Comparison of ENCODE assay signal across 8 cellular contexts in the genomic region with DNA sequence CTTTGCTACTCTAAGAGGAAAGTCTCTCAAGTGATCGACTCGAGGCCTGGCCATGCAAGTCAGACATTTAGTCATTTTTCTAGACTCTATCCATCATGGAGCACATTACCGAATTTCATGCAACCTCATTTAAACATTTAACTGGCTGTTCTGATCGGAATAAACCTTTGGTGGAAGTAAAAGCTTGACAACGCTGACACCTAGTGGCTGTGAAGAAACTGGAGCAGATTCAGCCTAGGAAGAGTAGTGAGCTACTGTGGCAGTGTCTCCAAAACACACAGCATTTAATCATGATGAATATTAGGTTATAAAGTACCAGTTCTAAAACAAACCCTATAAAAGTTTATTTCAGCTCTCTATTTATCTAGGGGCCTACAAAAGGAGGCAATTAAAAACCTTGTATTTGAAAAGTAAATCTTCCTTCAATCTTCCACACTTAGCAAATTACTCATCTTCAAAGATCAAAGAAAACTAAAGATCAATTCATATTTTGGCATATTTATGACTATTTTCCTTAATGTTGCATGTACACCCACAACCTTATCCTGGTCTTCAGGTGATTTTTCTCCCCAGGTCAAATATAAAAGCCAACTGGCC.
DNase-seq lines count a peak whose midpoint lies in the region; ATAC-seq and TF ChIP-seq lines count a peak whose summit lies in the region.

No MANE protein-coding gene starts in this region.

- no peaks in the 10 kb centered on the region for H3K27me3 Mint-ChIP-seq in activated naive CD4-positive, alpha-beta T cell treated with anti-CD3 and anti-CD28 coated beads, Interleukin-2, amount 10 ng/mL, durations not matched to agents 7 days and 5 days

- H3K27ac ChIP-seq in cardiac muscle cell = peak overlapping the region; percentile 29

- TF ChIP-seq CTCF in cardiac muscle cell (IDR thresholded peaks at IDR 0.05; ENCODE audit: low read depth, low read length) = peak; percentile 86

- no peak overlapping the region for H3K4me3 ChIP-seq in cardiac muscle cell

- H3K36me3 Mint-ChIP-seq in activated naive CD4-positive, alpha-beta T cell treated with anti-CD3 and anti-CD28 coated beads, Interleukin-2, amount 10 ng/mL, durations not matched to agents 7 days and 5 days = no peaks in the 10 kb centered on the region

- no peaks in the 10 kb centered on the region for H3K9me3 Mint-ChIP-seq in activated naive CD4-positive, alpha-beta T cell treated with anti-CD3 and anti-CD28 coated beads, Interleukin-2, amount 10 ng/mL, durations not matched to agents 7 days and 5 days

- no peaks in the 10 kb centered on the region for H3K9me3 ChIP-seq in cardiac muscle cell (ENCODE audit: low read depth)

- ATAC-seq in GM18873 (IDR thresholded peaks at IDR 0.05; ENCODE audit: low FRiP score, unreplicated experiment) (peak; percentile 53), HG03103 (IDR thresholded peaks at IDR 0.05; ENCODE audit: low read depth, unreplicated experiment) (peak; percentile 88)

- no peaks in the 10 kb centered on the region for H3K36me3 ChIP-seq in cardiac muscle cell

- no peaks in the 10 kb centered on the region for H3K27me3 ChIP-seq in cardiac muscle cell

- DNase-seq in DMS 273 treated with DMSO at 0.1 percent for 48 hours (lab: John Stamatoyannopoulos, UW) (peak; percentile 46), NCI-H748 treated with DMSO at 0.1 percent for 48 hours (lab: John Stamatoyannopoulos, UW) (peak; percentile 46), cardiac muscle cell (ENCODE audit: low read depth in 1 of 2, low spot score in 1 of 2) (peak; percentile 67 to 70), putamen (ENCODE audit: low spot score) (peak; percentile 82)
- DNase-seq in activated naive CD4-positive, alpha-beta T cell treated with anti-CD3 and anti-CD28 coated beads, Interleukin-2, amount 10 ng/mL, durations not matched to agents 7 days and 5 days = peak; percentile 49
- DNase-seq in activated CD4-positive, CD25-positive, alpha-beta regulatory T cell (lab: John Stamatoyannopoulos, UW) = no peak

- H3K4me1 ChIP-seq in cardiac muscle cell (ENCODE audit: low read depth) = peaks cover 15% of the 10 kb centered on the region

- no peak overlapping the region for H3K27ac Mint-ChIP-seq in activated naive CD4-positive, alpha-beta T cell treated with anti-CD3 and anti-CD28 coated beads, Interleukin-2, amount 10 ng/mL, durations not matched to agents 7 days and 5 days

- CTCF ChIA-PET in activated naive CD4-positive, alpha-beta T cell treated with anti-CD3 and anti-CD28 coated beads, Interleukin-2, amount 10 ng/mL, durations not matched to agents 7 days and 5 days (lab: Charles Lee) = interaction anchor here (0.7 to 5.3 kb wide), 7 partner anchors 25 to 594 kb away, joined by 3 to 27 read pairs (median 3); no protein-coding TSS in a partner anchor

- no peak overlapping the region for H3K4me3 Mint-ChIP-seq in activated naive CD4-positive, alpha-beta T cell treated with anti-CD3 and anti-CD28 coated beads, Interleukin-2, amount 10 ng/mL, durations not matched to agents 7 days and 5 days

- H3K4me1 Mint-ChIP-seq in activated naive CD4-positive, alpha-beta T cell treated with anti-CD3 and anti-CD28 coated beads, Interleukin-2, amount 10 ng/mL, durations not matched to agents 7 days and 5 days = no peaks in the 10 kb centered on the region

Comparison
In these comparisons a context has a peak if more than half of its experiments do, and no peak if none do; other contexts are left out.
1. DNase-seq: peak in DMS 273 treated with DMSO at 0.1 percent for 48 hours (single experiment), NCI-H748 treated with DMSO at 0.1 percent for 48 hours (single experiment), activated naive CD4-positive, alpha-beta T cell treated with anti-CD3 and anti-CD28 coated beads, Interleukin-2, amount 10 ng/mL, durations not matched to agents 7 days and 5 days (single experiment), cardiac muscle cell (2 of 2) and putamen (single experiment); none in activated CD4-positive, CD25-positive, alpha-beta regulatory T cell (0 of 4).